15 cellular contexts compared by ENCODE assay signal in genomic region chr20:48294942-48295341, GRCh38.
DNase-seq lines count a peak whose midpoint lies in the region; ATAC-seq and TF ChIP-seq lines count a peak whose summit lies in the region.
"Had no signal": no experiment of that assay in that cellular context is flagged by ENCODE, and none has a peak within 500 bp of the region (broad histone marks: within the 10 kb centered on the region; RNA-seq: fewer than 3 reads in every experiment).

No MANE protein-coding gene starts in this region.

- intact Hi-C loops in body of pancreas (cut with DNase I) = no loop called here
- intact Hi-C loops in tibial artery (cut with DNase I; ENCODE audit: low total_unique reads) = no loop called here

- TF ChIP-seq CTCF in body of pancreas (IDR thresholded peaks at IDR 0.05) = no peak
- TF ChIP-seq CTCF in tibial artery (IDR thresholded peaks at IDR 0.05) = no peak

- H3K27ac ChIP-seq in body of pancreas (peak overlapping the region in 3 of 4 donors; percentile 9 to 61 (median 44)), mesodermal cell (ENCODE audit: low read depth, low read length, severe bottlenecking) (peak overlapping the region; percentile 98), tibial artery (peak overlapping the region; percentile 33 to 45)
- H3K27ac ChIP-seq: 22Rv1 had no signal

- WGBS in body of pancreas, 2 donors = 48 to 52% methylated on average over 5 of the region's 5 CpGs
- 39 to 42% methylated on average over 4 of the region's 5 CpGs for WGBS in mesodermal cell (ENCODE audit: insufficient coverage in 2 of 2), 2 experiments

- no peaks in the 10 kb centered on the region for H3K9me3 ChIP-seq in body of pancreas
- H3K9me3 ChIP-seq in mesodermal cell (ENCODE audit: control insufficient read depth, low read length) = no peaks in the 10 kb centered on the region
- H3K9me3 ChIP-seq in tibial artery = no peaks in the 10 kb centered on the region

- ATAC-seq in body of pancreas = no peak
- ATAC-seq: activated CD8-positive, alpha-beta T cell treated with anti-CD3 and anti-CD28 coated beads for 36 hours had no signal

- peak; percentile 58 for DNase-seq in NCI-H82 (lab: John Stamatoyannopoulos, UW)
- DNase-seq in NCI-H82 treated with DMSO at 0.1 percent for 48 hours (lab: John Stamatoyannopoulos, UW; ENCODE audit: unreplicated experiment) = no peak
- no peak for DNase-seq in body of pancreas
- no peak for DNase-seq in tibial artery
- no peak for DNase-seq in T-helper 9 cell
- DNase-seq in hypothalamus (lab: John Stamatoyannopoulos, UW) = no peak
- no peak for DNase-seq in NOMO-1 (lab: John Stamatoyannopoulos, UW; ENCODE audit: unreplicated experiment in 2 of 2)
- DNase-seq: activated CD8-positive, alpha-beta T cell treated with anti-CD3 and anti-CD28 coated beads for 36 hours; CD4-positive, alpha-beta memory T cell; NCI-H2081; NCI-H748 treated with DMSO at 0.1 percent for 48 hours; stimulated activated CD4-positive, alpha-beta T cell treated with anti-CD3 and anti-CD28 coated beads, Interleukin-2, amount 100 ng/mL, for 48 hours had no signal

- H3K4me3 ChIP-seq in body of pancreas = no peak overlapping the region
- no peak overlapping the region for H3K4me3 ChIP-seq in mesodermal cell (ENCODE audit: extremely low read depth, insufficient read depth, low read length, poor library complexity, severe bottlenecking)
- H3K4me3 ChIP-seq in tibial artery = no peak overlapping the region
- H3K4me3 ChIP-seq: MG63 had no signal

- H3K36me3 ChIP-seq in body of pancreas (replicated peaks in 1 of 2; ENCODE audit: insufficient read depth in 1 of 2, low read depth in 2 of 2) (no peaks in the 10 kb centered on the region), mesodermal cell (ENCODE audit: control insufficient read depth, insufficient read depth, low read length) (no peaks in the 10 kb centered on the region), tibial artery (no peaks in the 10 kb centered on the region)
- H3K36me3 ChIP-seq: MG63 had no signal

- no peaks in the 10 kb centered on the region for H3K27me3 ChIP-seq in body of pancreas
- no peaks in the 10 kb centered on the region for H3K27me3 ChIP-seq in tibial artery
- H3K27me3 ChIP-seq: MG63 had no signal

- no peak for TF ChIP-seq POLR2A in body of pancreas (IDR thresholded peaks at IDR 0.05)

- H3K4me1 ChIP-seq in body of pancreas (peaks cover 4% of the 10 kb centered on the region), mesodermal cell (ENCODE audit: control insufficient read depth, insufficient read depth, low read length, poor library complexity, severe bottlenecking) (peaks cover 45% of the 10 kb centered on the region), tibial artery (peaks cover 0 to 36% (median 26%) of the 10 kb centered on the region in 4 donors)

Comparison
In these comparisons a context has a peak if more than half of its experiments do, and no peak if none do; other contexts are left out.
1. H3K27ac ChIP-seq: peak in every context shown above with its lines; median percentile 98 in mesodermal cell; 44 in body of pancreas; 39 in tibial artery.